ENCODE assay signal across 18 cellular contexts in genomic region chr11:96288915-96289314, GRCh38. TPM values are rescaled to one million over a fixed set of nuclear protein-coding genes. Genes with fewer than 3 reads are reported as not detected.
DNase-seq lines count a peak whose midpoint lies in the region; ATAC-seq and TF ChIP-seq lines count a peak whose summit lies in the region.
"Had no signal": no experiment of that assay in that cellular context is flagged by ENCODE, and none has a peak within 500 bp of the region (broad histone marks: within the 10 kb centered on the region; RNA-seq: fewer than 3 reads in every experiment).

No MANE protein-coding gene starts in this region.

- H3K27ac ChIP-seq in testis: no peak overlapping the region
- H3K27ac ChIP-seq: heart right ventricle, ovary, RWPE1, sigmoid colon had no signal

- WGBS in testis, 2 donors: 94 to 95% methylated on average over 3 of the region's 3 CpGs

- peak; percentile 20 for DNase-seq in GM10266 (ENCODE audit: extremely low spot score)
- no peak for DNase-seq in testis
- no peak for DNase-seq in activated gamma-delta T cell (lab: John Stamatoyannopoulos, UW)
- no peak for DNase-seq in NCI-H2171 (lab: John Stamatoyannopoulos, UW)
- DNase-seq: activated CD4-positive, alpha-beta T cell treated with anti-CD3 and anti-CD28 coated beads, Interleukin-2, amount 50 U/mL, for 48 hours; endodermal cell; heart right ventricle; NCI-H1417 treated with DMSO at 0.1 percent for 48 hours; ovary; sigmoid colon; stimulated activated CD4-positive, alpha-beta T cell treated with anti-CD3 and anti-CD28 coated beads, Interleukin-1b, Interleukin-23, amount 100 ng/mL, for 48 hours had no signal

- peak; percentile 45 for ATAC-seq in GM18867 (IDR thresholded peaks at IDR 0.05; ENCODE audit: unreplicated experiment)
- ATAC-seq in HG02798 (IDR thresholded peaks at IDR 0.05; ENCODE audit: poor library complexity, unreplicated experiment): peak; percentile 55
- ATAC-seq in activated T-helper 17 cell treated with anti-CD3 and anti-CD28 coated beads, Interleukin-2, amount 50 U/mL, for 72 hours (replicated peaks): peak; percentile 49
- ATAC-seq: GM23338, heart right ventricle had no signal

- peaks cover 13% of the 10 kb centered on the region for H3K4me1 ChIP-seq in testis

- H3K9me3 ChIP-seq in testis: no peaks in the 10 kb centered on the region
- H3K9me3 ChIP-seq: ovary, sigmoid colon had no signal

- H3K27me3 Mint-ChIP-seq in activated T-helper 17 cell treated with anti-CD3 and anti-CD28 coated beads, Interleukin-2, amount 50 U/mL, for 72 hours: no peaks in the 10 kb centered on the region

- TF ChIP-seq POLR2A in testis (IDR thresholded peaks at IDR 0.05): no peak

- no peak for TF ChIP-seq CTCF in GM10266 (IDR thresholded peaks at IDR 0.05; ENCODE audit: control insufficient read depth, insufficient read depth, low read depth, missing control alignments)
- TF ChIP-seq CTCF in testis (IDR thresholded peaks at IDR 0.05): no peak

- H3K4me1 Mint-ChIP-seq in activated T-helper 17 cell treated with anti-CD3 and anti-CD28 coated beads, Interleukin-2, amount 50 U/mL, for 72 hours: peaks cover 48% of the 10 kb centered on the region

- H3K36me3 Mint-ChIP-seq in activated T-helper 17 cell treated with anti-CD3 and anti-CD28 coated beads, Interleukin-2, amount 50 U/mL, for 72 hours (ENCODE audit: low read depth): peaks cover 28% of the 10 kb centered on the region

- peaks cover 3% of the 10 kb centered on the region for H3K9me3 Mint-ChIP-seq in activated T-helper 17 cell treated with anti-CD3 and anti-CD28 coated beads, Interleukin-2, amount 50 U/mL, for 72 hours

- peak overlapping the region; percentile 26 for H3K4me3 Mint-ChIP-seq in activated T-helper 17 cell treated with anti-CD3 and anti-CD28 coated beads, Interleukin-2, amount 50 U/mL, for 72 hours
- H3K4me3 Mint-ChIP-seq: endodermal cell, GM23338 had no signal

- H3K27me3 ChIP-seq in testis: no peaks in the 10 kb centered on the region
- H3K27me3 ChIP-seq: heart right ventricle, ovary, sigmoid colon had no signal

- intact Hi-C loops in testis (cut with DNase I; ENCODE audit: low total_unique reads): no loop called here

- H3K36me3 ChIP-seq in testis (ENCODE audit: low read depth, missing control alignments): no peaks in the 10 kb centered on the region
- H3K36me3 ChIP-seq: heart right ventricle, ovary, sigmoid colon had no signal

- H3K4me3 ChIP-seq in testis: no peak overlapping the region
- H3K4me3 ChIP-seq: GM23338, heart right ventricle, lung, ovary, sigmoid colon had no signal

- no peak overlapping the region for H3K27ac Mint-ChIP-seq in activated T-helper 17 cell treated with anti-CD3 and anti-CD28 coated beads, Interleukin-2, amount 50 U/mL, for 72 hours
- H3K27ac Mint-ChIP-seq: activated T-helper 2 cell treated with anti-CD3 and anti-CD28 coated beads, Interferon-gamma antibody, Interleukin-2, Interleukin-4, amounts not matched to agents 10 μg/mL and 5 μg/mL and 100 μg/mL, durations not matched to agents 14 hours and 24 hours and 36 hours; endodermal cell; GM23338 had no signal

RNA-seq across cellular contexts. Expression of gene MAML2, which starts 54.1 kb away (rescaled TPM):
- 10 to 100 TPM; 11.2 to 17.4 TPM for total RNA-seq in activated T-helper 17 cell treated with anti-CD3 and anti-CD28 coated beads, Interleukin-2, amount 50 U/mL, for 72 hours
- total RNA-seq in testis: 10 to 100 TPM; 17.6 to 23.6 TPM
- 5.1 TPM for polyA plus RNA-seq in testis (ENCODE audit: insufficient read depth, low read depth, low replicate concordance)
